In the genomic region with DNA sequence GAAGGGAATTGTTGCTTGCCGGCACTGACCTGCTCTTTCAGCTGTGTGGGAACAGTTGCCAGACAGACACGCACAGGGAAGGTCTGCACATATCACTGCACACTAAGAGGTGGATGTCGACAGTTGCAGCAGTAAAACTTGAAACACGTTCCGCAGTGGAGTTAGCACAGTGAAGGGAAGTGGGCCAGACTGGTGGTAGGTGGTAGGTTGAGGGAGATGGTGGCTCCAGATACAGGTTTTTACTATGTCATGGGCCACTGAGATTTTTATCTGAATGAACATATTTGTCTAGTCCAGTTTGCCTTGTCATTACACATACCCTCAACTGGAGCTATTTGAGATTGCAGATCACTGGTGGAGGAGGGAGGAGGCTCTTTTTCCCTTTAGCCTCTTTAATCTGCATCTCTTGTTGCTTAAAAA, we compare ENCODE assay signal across 20 cellular contexts. TPM values are rescaled to one million over a fixed set of nuclear protein-coding genes. Genes with fewer than 3 reads are reported as not detected.
A peak's percentile ranks its signal among the peaks of the same experiment; 100 is the strongest.
DNase-seq lines count a peak whose midpoint lies in the region; ATAC-seq, FAIRE-seq and TF ChIP-seq lines count a peak whose summit lies in the region.
"Had no signal": no experiment of that assay in that cellular context is flagged by ENCODE, and none has a peak within 500 bp of the region (broad histone marks: within the 10 kb centered on the region; RNA-seq: fewer than 3 reads in every experiment).

No MANE protein-coding gene starts in this region.

- DNase-seq in activated CD4-positive, CD25-positive, alpha-beta regulatory T cell treated with anti-CD3 and anti-CD28 coated beads, Interleukin-2, amount 50 U/mL, for 72 hours: no peak
- DNase-seq in DND-41 (no peak), K562 (ENCODE audit: extremely low read depth in 1 of 4, low spot score in 3 of 4) (peak; percentile 34 to 45 (median 38)), cerebellar nuclear complex (lab: John Stamatoyannopoulos, UW) (no peak), 8988T (no peak), AG08395 (ENCODE audit: low spot score) (no peak)
- DNase-seq in naive thymus-derived CD8-positive, alpha-beta T cell: peak in 3 of 10 donors; percentile 14 to 29 (median 27)
- DNase-seq: DMS 273 treated with DMSO at 0.1 percent for 48 hours; esophagus squamous epithelium; left colon; NCI-H524; RPMI8226; stimulated activated naive CD4-positive, alpha-beta T cell treated with Interleukin-2 at 50 U/mL for 16 hours; transverse colon had no signal

- H3K36me3 ChIP-seq in DND-41 (ENCODE audit: insufficient read depth, low read length) (peaks cover 51% of the 10 kb centered on the region), K562 (ENCODE audit: control insufficient read depth, insufficient read depth, low read length) (peaks cover 41% of the 10 kb centered on the region)
- H3K36me3 ChIP-seq: transverse colon had no signal

- TF ChIP-seq POLR2A in K562 (conservative IDR thresholded peaks at IDR 0.05): no peak

- H3K27ac ChIP-seq in DND-41 (ENCODE audit: low read length) (no peak overlapping the region; the same call in 1 of the 2 replicates), K562 (ENCODE audit: extremely low read depth, low read depth, low read length) (0 out of 3 replicates have a peak overlapping the region, but pooled peaks have one; percentile 2)
- H3K27ac ChIP-seq: esophagus squamous epithelium, transverse colon had no signal

- peak; percentile 26 for FAIRE-seq in K562 (lab: Jason Lieb, UNC)
- FAIRE-seq: bronchial epithelial cell, G401.6, H54, TTC549 had no signal

- no peak overlapping the region for H3K27ac Mint-ChIP-seq in naive thymus-derived CD8-positive, alpha-beta T cell
- H3K27ac Mint-ChIP-seq: activated T-helper 17 cell treated with anti-CD3 and anti-CD28 coated beads, Interleukin-2, amount 50 U/mL, for 72 hours had no signal

- no peak overlapping the region for H3K4me3 Mint-ChIP-seq in naive thymus-derived CD8-positive, alpha-beta T cell
- H3K4me3 Mint-ChIP-seq: activated T-helper 17 cell treated with anti-CD3 and anti-CD28 coated beads, Interleukin-2, amount 50 U/mL, for 72 hours had no signal

- POLR2A ChIA-PET in K562 (lab: Yijun Ruan, JAX): interaction anchor here (0.7 to 2.6 kb wide), 8 partner anchors 11 to 1146 kb away, joined by 3 to 33 read pairs (median 3); partner anchors contain the start of genes MRPS6 and SLC5A3
- POLR2A ChIA-PET in naive thymus-derived CD8-positive, alpha-beta T cell (lab: Charles Lee): interaction anchor here (0.8 kb wide), 1 partner anchor 16 kb away, joined by 3 read pairs; no protein-coding TSS in a partner anchor

- CTCF ChIA-PET in K562 (lab: Yijun Ruan, JAX; ENCODE audit: low intra/inter-chr PET ratio): no interaction called here

- no peaks in the 10 kb centered on the region for H3K27me3 ChIP-seq in DND-41 (ENCODE audit: insufficient read depth, low read length, poor library complexity)
- H3K27me3 ChIP-seq in K562 (ENCODE audit: control insufficient read depth in 2 of 2, insufficient read depth in 2 of 2, low read length in 2 of 2): no peaks in the 10 kb centered on the region
- H3K27me3 ChIP-seq: esophagus squamous epithelium, transverse colon had no signal

- H3K9ac ChIP-seq in DND-41 (ENCODE audit: low read depth, low read length): no peak overlapping the region
- H3K9ac ChIP-seq in K562 (ENCODE audit: insufficient read depth in 1 of 2, low read depth in 2 of 2, low read length in 2 of 2): no peak overlapping the region; a peak in 1 of 4 replicates

- TF ChIP-seq RAD21 in K562 (CRISPR knock-in tag; conservative IDR thresholded peaks at IDR 0.05 in 1 of 2, IDR thresholded peaks at IDR 0.05 in 1 of 2): 0 out of 4 replicates have a peak, but pooled peaks of 1 of the 2 experiments have one; percentile 22

- no peak overlapping the region for H3K4me3 ChIP-seq in DND-41 (ENCODE audit: low read depth in 1 of 2, low read length in 2 of 2)
- H3K4me3 ChIP-seq in K562: no peak overlapping the region
- H3K4me3 ChIP-seq: esophagus squamous epithelium, transverse colon had no signal

- intact Hi-C loops in K562 (cut with micrococcal nuclease): no loop called here

- TF ChIP-seq CTCF in DND-41 (IDR thresholded peaks at IDR 0.05; ENCODE audit: borderline replicate concordance, extremely low read depth, low read length, poor library complexity, severe bottlenecking) (no peak), K562 (IDR thresholded peaks at IDR 0.05 in 2 of 3, conservative IDR thresholded peaks at IDR 0.05 in 1 of 3; ENCODE audit: insufficient read depth in 2 of 3, low read depth in 1 of 3, low read length in 3 of 3) (no peak)

- peaks cover 25 to 56% (median 54%) of the 10 kb centered on the region in 4 donors for H3K4me1 Mint-ChIP-seq in naive thymus-derived CD8-positive, alpha-beta T cell

- no TSS peak for BruUV-seq in K562 (replicated peaks; lab: Mats Ljungman, UMichigan)

- H3K4me2 ChIP-seq in DND-41 (ENCODE audit: insufficient read depth, low read length): no peak overlapping the region
- H3K4me2 ChIP-seq in K562 (ENCODE audit: insufficient read depth, low read length): peak overlapping the region; percentile 36

- ATAC-seq in activated CD4-positive, CD25-positive, alpha-beta regulatory T cell treated with anti-CD3 and anti-CD28 coated beads, Interleukin-2, amount 50 U/mL, for 24 hours: peak; percentile 40 to 50
- 0 out of 3 replicates have a peak, but pooled peaks have one; percentile 10 for ATAC-seq in DND-41 (ENCODE audit: insufficient read depth, low read depth)
- peak; percentile 72 for ATAC-seq in K562
- ATAC-seq in naive thymus-derived CD8-positive, alpha-beta T cell: peak; percentile 66 to 89
- ATAC-seq: activated T-helper 17 cell treated with anti-CD3 and anti-CD28 coated beads, Interleukin-2, amount 50 U/mL, for 72 hours; left colon had no signal

- peaks cover 99% of the 10 kb centered on the region for H3K79me2 ChIP-seq in DND-41 (ENCODE audit: insufficient read depth, low read length)
- H3K79me2 ChIP-seq in K562 (ENCODE audit: control insufficient read depth, insufficient read depth, low read length): peaks cover 97% of the 10 kb centered on the region

- peak; percentile 60 for TF ChIP-seq EP300 in K562 (IDR thresholded peaks at IDR 0.05; ENCODE audit: low read length)

- in situ Hi-C loops in K562 (cut with MboI): no loop called here

- H4K20me1 ChIP-seq in DND-41 (ENCODE audit: insufficient read depth, low read length) (peaks cover 55% of the 10 kb centered on the region; the same call in 1 of the 2 replicates), K562 (replicated peaks; ENCODE audit: control insufficient read depth, insufficient read depth, low read length) (peaks cover 14% of the 10 kb centered on the region)

- H3K36me3 Mint-ChIP-seq in naive thymus-derived CD8-positive, alpha-beta T cell: peaks cover 6 to 27% (median 18%) of the 10 kb centered on the region in 3 donors

- H3K27me3 Mint-ChIP-seq in naive thymus-derived CD8-positive, alpha-beta T cell: no peaks in the 10 kb centered on the region
- H3K27me3 Mint-ChIP-seq: activated T-helper 17 cell treated with anti-CD3 and anti-CD28 coated beads, Interleukin-2, amount 50 U/mL, for 72 hours had no signal

- WGBS in K562 (ENCODE audit: insufficient coverage, low coverage, missing lambda C conversion rate): 11% methylated on average over 5 of the region's 5 CpGs

- H3K4me1 ChIP-seq in DND-41 (ENCODE audit: insufficient read depth, low read length): peaks cover 30% of the 10 kb centered on the region
- peaks cover 8 to 35% of the 10 kb centered on the region in 2 experiments; a peak in 4 of 5 replicates for H3K4me1 ChIP-seq in K562 (replicated peaks in 1 of 2; ENCODE audit: control insufficient read depth in 2 of 2, insufficient read depth in 2 of 2, low read length in 2 of 2)

- no peak overlapping the region for H2AFZ ChIP-seq in DND-41 (ENCODE audit: low read depth, low read length)
- no peak overlapping the region for H2AFZ ChIP-seq in K562 (ENCODE audit: low read depth, low read length)

- no peaks in the 10 kb centered on the region for H3K9me1 ChIP-seq in K562 (ENCODE audit: control insufficient read depth, insufficient read depth, low read length)

- no peaks in the 10 kb centered on the region for H3K9me3 Mint-ChIP-seq in naive thymus-derived CD8-positive, alpha-beta T cell
- H3K9me3 Mint-ChIP-seq: activated T-helper 17 cell treated with anti-CD3 and anti-CD28 coated beads, Interleukin-2, amount 50 U/mL, for 72 hours had no signal

- no peaks in the 10 kb centered on the region for H3K9me3 ChIP-seq in DND-41 (ENCODE audit: insufficient read depth, low read length, severe bottlenecking)
- H3K9me3 ChIP-seq in K562 (replicated peaks; ENCODE audit: control insufficient read depth, insufficient read depth, low read depth, low read length): no peaks in the 10 kb centered on the region
- H3K9me3 ChIP-seq: esophagus squamous epithelium, transverse colon had no signal

RNA-seq across cellular contexts. Expression of gene MRPS6, which starts 13.5 kb away (rescaled TPM):
- 32.3 and 65.6 TPM in 2 replicates for total RNA-seq in K562 (2011; cell fraction: chromatin; rRNA removed; ENCODE audit: low replicate concordance)
- 16.3 and 20.5 TPM in 2 replicates for total RNA-seq in K562 (2011; cell fraction: nucleolus; rRNA removed)
- total RNA-seq in K562 (2011; cell fraction: nucleoplasm; rRNA removed): 51.1 and 85.3 TPM in 2 replicates
- 24.6 and 27.7 TPM in 2 replicates for total RNA-seq in K562 (2014; rRNA removed)
- total RNA-seq in K562 (2014; rRNA removed; fragmentation: Illumina TruSeq; extraction: Trizol): 32.3 and 41.3 TPM in 2 replicates
- 26.1 and 27.0 TPM in 2 replicates for total RNA-seq in K562 (2015; rRNA removed; fragmentation: Illumina TruSeq; extraction: Trizol)
- total RNA-seq in K562 (2021): 61.6 and 67.6 TPM in 2 replicates
- polyA plus RNA-seq in K562 (2011; rRNA removed): 37.8 and 39.8 TPM in 2 replicates
- 32.8 and 39.1 TPM in 2 replicates for polyA plus RNA-seq in K562 (2011; cell fraction: cytosol; rRNA removed)
- 51.4 and 65.2 TPM in 2 replicates for polyA plus RNA-seq in K562 (2011; cell fraction: nucleus; rRNA removed)
- 60.8 and 80.0 TPM in 2 replicates for polyA plus RNA-seq in K562 (2012)
- 68.2 and 72.0 TPM in 2 replicates for polyA plus RNA-seq in K562 (2014; fragmentation: Illumina TruSeq; extraction: Trizol)
- polyA plus RNA-seq in K562 (2014; fragmentation: Nextera tagmentation; extraction: Ambion mirVana): 10 to 100 TPM; 31.5 to 39.3 TPM
- polyA plus RNA-seq in K562 (2014; rRNA removed): 51.9 and 55.0 TPM in 2 replicates
- polyA minus RNA-seq in K562 (2011; rRNA and poly(A)+ RNA removed): 26.4 and 29.9 TPM in 2 replicates
- polyA minus RNA-seq in K562 (2011; cell fraction: cytosol; rRNA and poly(A)+ RNA removed): 15.9 and 17.2 TPM in 2 replicates
- polyA minus RNA-seq in K562 (2011; cell fraction: nucleus; rRNA and poly(A)+ RNA removed): 36.5 and 42.4 TPM in 2 replicates
- total RNA-seq in naive thymus-derived CD8-positive, alpha-beta T cell: 100 to 1,000 TPM; 107 to 112 TPM
- polyA plus RNA-seq in naive thymus-derived CD8-positive, alpha-beta T cell: 100 to 1,000 TPM; 170 to 193 (median 181) TPM

RNA-seq across cellular contexts. Expression of gene SLC5A3, which starts 13.5 kb away (rescaled TPM):
- 44.3 and 119 TPM in 2 replicates for total RNA-seq in K562 (2011; cell fraction: chromatin; rRNA removed; ENCODE audit: low replicate concordance)
- total RNA-seq in K562 (2011; cell fraction: nucleolus; rRNA removed): 25.8 and 32.5 TPM in 2 replicates
- total RNA-seq in K562 (2011; cell fraction: nucleoplasm; rRNA removed): 67.2 and 119 TPM in 2 replicates
- total RNA-seq in K562 (2014; rRNA removed) (6.9 and 7.6 TPM in 2 replicates), K562 (2014; rRNA removed; fragmentation: Illumina TruSeq; extraction: Trizol) (16.7 TPM in 2 replicates), K562 (2015; rRNA removed; fragmentation: Illumina TruSeq; extraction: Trizol) (16.4 and 17.2 TPM in 2 replicates), K562 (2021) (12.1 and 13.6 TPM in 2 replicates)
- polyA plus RNA-seq in K562 (2011; rRNA removed) (19.4 and 20.6 TPM in 2 replicates), K562 (2014; fragmentation: Illumina TruSeq; extraction: Trizol) (6.7 and 9.0 TPM in 2 replicates), K562 (2014; fragmentation: Nextera tagmentation; extraction: Ambion mirVana) (1 to 10 TPM; 2.9 to 3.4 TPM), K562 (2014; rRNA removed) (5.4 and 7.1 TPM in 2 replicates)
- polyA plus RNA-seq in K562 (2011; cell fraction: cytosol; rRNA removed): 3.6 and 12.2 TPM in 2 replicates
- 30.2 and 47.9 TPM in 2 replicates for polyA plus RNA-seq in K562 (2011; cell fraction: nucleus; rRNA removed)
- 6.1 and 7.8 TPM in 2 replicates for polyA plus RNA-seq in K562 (2012)
- polyA minus RNA-seq in K562 (2011; rRNA and poly(A)+ RNA removed): 58.5 and 67.8 TPM in 2 replicates
- 23.0 and 26.3 TPM in 2 replicates for polyA minus RNA-seq in K562 (2011; cell fraction: cytosol; rRNA and poly(A)+ RNA removed)
- 61.1 and 106 TPM in 2 replicates for polyA minus RNA-seq in K562 (2011; cell fraction: nucleus; rRNA and poly(A)+ RNA removed)
- total RNA-seq in naive thymus-derived CD8-positive, alpha-beta T cell: 10 to 100 TPM; 31.9 to 32.7 TPM
- polyA plus RNA-seq in naive thymus-derived CD8-positive, alpha-beta T cell: 1 to 10 TPM; 1.7 to 2.1 (median 1.9) TPM

Comparison
In these comparisons a context has a peak if more than half of its experiments do, and no peak if none do; other contexts are left out.
1. ATAC-seq: peak in every context shown above with its lines; median percentile 78 in naive thymus-derived CD8-positive, alpha-beta T cell; 72 in K562; 45 in activated CD4-positive, CD25-positive, alpha-beta regulatory T cell treated with anti-CD3 and anti-CD28 coated beads, Interleukin-2, amount 50 U/mL, for 24 hours; 10 in DND-41.
2. DNase-seq: peak in K562 (4 of 4); none in activated CD4-positive, CD25-positive, alpha-beta regulatory T cell treated with anti-CD3 and anti-CD28 coated beads, Interleukin-2, amount 50 U/mL, for 72 hours (single experiment), DND-41 (single experiment), cerebellar nuclear complex (0 of 2), 8988T (single experiment) and AG08395 (single experiment).